1 cellular context compared by ENCODE assay signal in the genomic region with DNA sequence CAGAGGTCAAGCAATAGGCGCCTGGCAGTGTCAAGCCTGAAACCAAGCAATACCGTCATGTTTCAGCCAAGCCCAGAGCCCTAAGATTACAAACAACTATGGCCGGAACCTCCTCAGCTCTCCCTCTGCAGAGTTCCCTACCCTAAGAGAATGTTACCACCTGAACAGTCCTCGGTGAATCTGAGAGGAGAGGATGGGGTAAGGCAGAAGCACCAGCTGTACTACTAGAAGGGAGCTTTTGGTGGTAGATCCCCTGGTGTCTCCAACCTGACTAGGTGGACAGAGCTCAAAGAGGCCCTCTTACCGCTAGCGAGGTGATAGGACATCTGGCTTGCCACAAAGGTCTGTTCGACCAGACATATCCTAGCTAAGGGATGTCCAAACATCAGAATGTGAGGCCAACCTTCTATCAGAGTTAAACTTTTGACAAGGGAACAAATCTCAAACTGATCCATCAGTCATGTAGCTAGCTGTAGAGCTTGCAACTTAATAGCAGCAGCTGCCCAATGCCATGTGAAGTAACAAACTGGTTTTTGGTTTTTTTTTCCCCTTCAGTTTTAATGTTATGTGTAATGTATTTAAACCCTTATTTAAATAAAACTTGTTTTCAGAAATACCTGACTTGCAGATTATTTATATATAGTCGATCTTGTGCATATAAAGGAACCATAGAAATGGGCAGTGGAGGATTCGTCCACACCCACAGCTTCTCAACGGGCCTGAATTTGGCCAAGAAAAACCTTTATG.
TF ChIP-seq lines count a peak whose summit lies in the region.

No MANE protein-coding gene starts in this region.

TF ChIP-seq in GM23338, 12 proteins besides CTCF, POLR2A, EP300 and RAD21 (continued from another document):
- TF ChIP-seq, protein P1, sequence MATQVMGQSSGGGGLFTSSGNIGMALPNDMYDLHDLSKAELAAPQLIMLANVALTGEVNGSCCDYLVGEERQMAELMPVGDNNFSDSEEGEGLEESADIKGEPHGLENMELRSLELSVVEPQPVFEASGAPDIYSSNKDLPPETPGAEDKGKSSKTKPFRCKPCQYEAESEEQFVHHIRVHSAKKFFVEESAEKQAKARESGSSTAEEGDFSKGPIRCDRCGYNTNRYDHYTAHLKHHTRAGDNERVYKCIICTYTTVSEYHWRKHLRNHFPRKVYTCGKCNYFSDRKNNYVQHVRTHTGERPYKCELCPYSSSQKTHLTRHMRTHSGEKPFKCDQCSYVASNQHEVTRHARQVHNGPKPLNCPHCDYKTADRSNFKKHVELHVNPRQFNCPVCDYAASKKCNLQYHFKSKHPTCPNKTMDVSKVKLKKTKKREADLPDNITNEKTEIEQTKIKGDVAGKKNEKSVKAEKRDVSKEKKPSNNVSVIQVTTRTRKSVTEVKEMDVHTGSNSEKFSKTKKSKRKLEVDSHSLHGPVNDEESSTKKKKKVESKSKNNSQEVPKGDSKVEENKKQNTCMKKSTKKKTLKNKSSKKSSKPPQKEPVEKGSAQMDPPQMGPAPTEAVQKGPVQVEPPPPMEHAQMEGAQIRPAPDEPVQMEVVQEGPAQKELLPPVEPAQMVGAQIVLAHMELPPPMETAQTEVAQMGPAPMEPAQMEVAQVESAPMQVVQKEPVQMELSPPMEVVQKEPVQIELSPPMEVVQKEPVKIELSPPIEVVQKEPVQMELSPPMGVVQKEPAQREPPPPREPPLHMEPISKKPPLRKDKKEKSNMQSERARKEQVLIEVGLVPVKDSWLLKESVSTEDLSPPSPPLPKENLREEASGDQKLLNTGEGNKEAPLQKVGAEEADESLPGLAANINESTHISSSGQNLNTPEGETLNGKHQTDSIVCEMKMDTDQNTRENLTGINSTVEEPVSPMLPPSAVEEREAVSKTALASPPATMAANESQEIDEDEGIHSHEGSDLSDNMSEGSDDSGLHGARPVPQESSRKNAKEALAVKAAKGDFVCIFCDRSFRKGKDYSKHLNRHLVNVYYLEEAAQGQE (IDR thresholded peaks at IDR 0.05; ENCODE audit: unreplicated experiment): no peak
- TF ChIP-seq POLR2AphosphoS5 (IDR thresholded peaks at IDR 0.05; ENCODE audit: low read depth) (no peak), CREB1 (CRISPR knock-in tag; IDR thresholded peaks at IDR 0.05; ENCODE audit: low read depth) (no peak), ZNF331 (CRISPR knock-in tag; IDR thresholded peaks at IDR 0.05; ENCODE audit: low read depth) (no peak), STAT1 (IDR thresholded peaks at IDR 0.05; ENCODE audit: unreplicated experiment) (no peak), NANOG (IDR thresholded peaks at IDR 0.05; ENCODE audit: borderline replicate concordance) (no peak), EZH2phosphoT487 (IDR thresholded peaks at IDR 0.05; ENCODE audit: unreplicated experiment) (no peak)
- TF ChIP-seq, protein P2, sequence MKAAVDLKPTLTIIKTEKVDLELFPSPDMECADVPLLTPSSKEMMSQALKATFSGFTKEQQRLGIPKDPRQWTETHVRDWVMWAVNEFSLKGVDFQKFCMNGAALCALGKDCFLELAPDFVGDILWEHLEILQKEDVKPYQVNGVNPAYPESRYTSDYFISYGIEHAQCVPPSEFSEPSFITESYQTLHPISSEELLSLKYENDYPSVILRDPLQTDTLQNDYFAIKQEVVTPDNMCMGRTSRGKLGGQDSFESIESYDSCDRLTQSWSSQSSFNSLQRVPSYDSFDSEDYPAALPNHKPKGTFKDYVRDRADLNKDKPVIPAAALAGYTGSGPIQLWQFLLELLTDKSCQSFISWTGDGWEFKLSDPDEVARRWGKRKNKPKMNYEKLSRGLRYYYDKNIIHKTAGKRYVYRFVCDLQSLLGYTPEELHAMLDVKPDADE (IDR thresholded peaks at IDR 0.05): no peak
- TF ChIP-seq, protein P3, sequence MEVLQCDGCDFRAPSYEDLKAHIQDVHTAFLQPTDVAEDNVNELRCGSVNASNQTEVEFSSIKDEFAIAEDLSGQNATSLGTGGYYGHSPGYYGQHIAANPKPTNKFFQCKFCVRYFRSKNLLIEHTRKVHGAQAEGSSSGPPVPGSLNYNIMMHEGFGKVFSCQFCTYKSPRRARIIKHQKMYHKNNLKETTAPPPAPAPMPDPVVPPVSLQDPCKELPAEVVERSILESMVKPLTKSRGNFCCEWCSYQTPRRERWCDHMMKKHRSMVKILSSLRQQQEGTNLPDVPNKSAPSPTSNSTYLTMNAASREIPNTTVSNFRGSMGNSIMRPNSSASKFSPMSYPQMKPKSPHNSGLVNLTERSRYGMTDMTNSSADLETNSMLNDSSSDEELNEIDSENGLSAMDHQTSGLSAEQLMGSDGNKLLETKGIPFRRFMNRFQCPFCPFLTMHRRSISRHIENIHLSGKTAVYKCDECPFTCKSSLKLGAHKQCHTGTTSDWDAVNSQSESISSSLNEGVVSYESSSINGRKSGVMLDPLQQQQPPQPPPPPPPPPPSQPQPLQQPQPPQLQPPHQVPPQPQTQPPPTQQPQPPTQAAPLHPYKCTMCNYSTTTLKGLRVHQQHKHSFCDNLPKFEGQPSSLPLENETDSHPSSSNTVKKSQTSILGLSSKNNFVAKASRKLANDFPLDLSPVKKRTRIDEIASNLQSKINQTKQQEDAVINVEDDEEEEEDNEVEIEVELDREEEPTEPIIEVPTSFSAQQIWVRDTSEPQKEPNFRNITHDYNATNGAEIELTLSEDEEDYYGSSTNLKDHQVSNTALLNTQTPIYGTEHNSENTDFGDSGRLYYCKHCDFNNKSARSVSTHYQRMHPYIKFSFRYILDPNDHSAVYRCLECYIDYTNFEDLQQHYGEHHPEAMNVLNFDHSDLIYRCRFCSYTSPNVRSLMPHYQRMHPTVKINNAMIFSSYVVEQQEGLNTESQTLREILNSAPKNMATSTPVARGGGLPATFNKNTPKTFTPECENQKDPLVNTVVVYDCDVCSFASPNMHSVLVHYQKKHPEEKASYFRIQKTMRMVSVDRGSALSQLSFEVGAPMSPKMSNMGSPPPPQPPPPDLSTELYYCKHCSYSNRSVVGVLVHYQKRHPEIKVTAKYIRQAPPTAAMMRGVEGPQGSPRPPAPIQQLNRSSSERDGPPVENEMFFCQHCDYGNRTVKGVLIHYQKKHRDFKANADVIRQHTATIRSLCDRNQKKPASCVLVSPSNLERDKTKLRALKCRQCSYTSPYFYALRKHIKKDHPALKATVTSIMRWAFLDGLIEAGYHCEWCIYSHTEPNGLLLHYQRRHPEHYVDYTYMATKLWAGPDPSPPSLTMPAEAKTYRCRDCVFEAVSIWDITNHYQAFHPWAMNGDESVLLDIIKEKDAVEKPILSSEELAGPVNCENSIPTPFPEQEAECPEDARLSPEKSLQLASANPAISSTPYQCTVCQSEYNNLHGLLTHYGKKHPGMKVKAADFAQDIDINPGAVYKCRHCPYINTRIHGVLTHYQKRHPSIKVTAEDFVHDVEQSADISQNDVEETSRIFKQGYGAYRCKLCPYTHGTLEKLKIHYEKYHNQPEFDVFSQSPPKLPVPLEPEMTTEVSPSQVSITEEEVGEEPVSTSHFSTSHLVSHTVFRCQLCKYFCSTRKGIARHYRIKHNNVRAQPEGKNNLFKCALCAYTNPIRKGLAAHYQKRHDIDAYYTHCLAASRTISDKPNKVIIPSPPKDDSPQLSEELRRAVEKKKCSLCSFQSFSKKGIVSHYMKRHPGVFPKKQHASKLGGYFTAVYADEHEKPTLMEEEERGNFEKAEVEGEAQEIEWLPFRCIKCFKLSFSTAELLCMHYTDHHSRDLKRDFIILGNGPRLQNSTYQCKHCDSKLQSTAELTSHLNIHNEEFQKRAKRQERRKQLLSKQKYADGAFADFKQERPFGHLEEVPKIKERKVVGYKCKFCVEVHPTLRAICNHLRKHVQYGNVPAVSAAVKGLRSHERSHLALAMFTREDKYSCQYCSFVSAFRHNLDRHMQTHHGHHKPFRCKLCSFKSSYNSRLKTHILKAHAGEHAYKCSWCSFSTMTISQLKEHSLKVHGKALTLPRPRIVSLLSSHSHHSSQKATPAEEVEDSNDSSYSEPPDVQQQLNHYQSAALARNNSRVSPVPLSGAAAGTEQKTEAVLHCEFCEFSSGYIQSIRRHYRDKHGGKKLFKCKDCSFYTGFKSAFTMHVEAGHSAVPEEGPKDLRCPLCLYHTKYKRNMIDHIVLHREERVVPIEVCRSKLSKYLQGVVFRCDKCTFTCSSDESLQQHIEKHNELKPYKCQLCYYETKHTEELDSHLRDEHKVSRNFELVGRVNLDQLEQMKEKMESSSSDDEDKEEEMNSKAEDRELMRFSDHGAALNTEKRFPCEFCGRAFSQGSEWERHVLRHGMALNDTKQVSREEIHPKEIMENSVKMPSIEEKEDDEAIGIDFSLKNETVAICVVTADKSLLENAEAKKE (CRISPR knock-in tag; IDR thresholded peaks at IDR 0.05): no peak
